Comparison of ENCODE assay signal across 17 cellular contexts in genomic region chr11:75771646-75772410, GRCh38. TPM values are rescaled to one million over a fixed set of nuclear protein-coding genes. Genes with fewer than 3 reads are reported as not detected.
A peak's percentile ranks its signal among the peaks of the same experiment; 100 is the strongest.
DNase-seq lines count a peak whose midpoint lies in the region; ATAC-seq and TF ChIP-seq lines count a peak whose summit lies in the region.
"Had no signal": no experiment of that assay in that cellular context is flagged by ENCODE, and none has a peak within 500 bp of the region (broad histone marks: within the 10 kb centered on the region; RNA-seq: fewer than 3 reads in every experiment).

No MANE protein-coding gene starts in this region.

- H3K36me3 ChIP-seq in MG63: no peaks in the 10 kb centered on the region
- no peaks in the 10 kb centered on the region for H3K36me3 ChIP-seq in brain microvascular endothelial cell (replicated peaks)
- H3K36me3 ChIP-seq in naive thymus-derived CD4-positive, alpha-beta T cell (ENCODE audit: control insufficient read depth in 2 of 3, insufficient read depth in 3 of 3, low read length in 3 of 3): no peaks in the 10 kb centered on the region
- no peaks in the 10 kb centered on the region for H3K36me3 ChIP-seq in smooth muscle cell (ENCODE audit: low read depth)

- peaks cover 7 to 23% (median 14%) of the 10 kb centered on the region in 5 donors for H3K27me3 Mint-ChIP-seq in naive thymus-derived CD4-positive, alpha-beta T cell

- peak; percentile 67 for ATAC-seq in naive thymus-derived CD4-positive, alpha-beta T cell
- no peak for ATAC-seq in HG03342 (IDR thresholded peaks at IDR 0.05; ENCODE audit: unreplicated experiment)
- ATAC-seq: GM23338, Panc1 had no signal

- POLR2A ChIA-PET in naive thymus-derived CD4-positive, alpha-beta T cell (lab: Charles Lee): interaction anchor here (0.7 kb wide), 1 partner anchor 1371 kb away, joined by 3 read pairs; no protein-coding TSS in a partner anchor

- no peak overlapping the region for H3K9ac ChIP-seq in smooth muscle cell (ENCODE audit: low read depth)

- CTCF ChIA-PET in naive thymus-derived CD4-positive, alpha-beta T cell (lab: Charles Lee): no interaction called here

- no peak overlapping the region for H3K4me2 ChIP-seq in smooth muscle cell
- H3K4me2 ChIP-seq: GM23338 had no signal

- peaks cover 5 to 7% of the 10 kb centered on the region in 2 donors for H3K4me1 ChIP-seq in naive thymus-derived CD4-positive, alpha-beta T cell (ENCODE audit: control insufficient read depth in 2 of 2, insufficient read depth in 2 of 2, low read length in 2 of 2)
- peaks cover 8% of the 10 kb centered on the region for H3K4me1 ChIP-seq in smooth muscle cell (ENCODE audit: low read depth)

- DNase-seq in AG10803 (ENCODE audit: low read depth): peak; percentile 87
- DNase-seq in MG63: peak; percentile 11
- DNase-seq in brain microvascular endothelial cell: peak; percentile 16
- no peak for DNase-seq in naive thymus-derived CD4-positive, alpha-beta T cell
- DNase-seq in smooth muscle cell (lab: John Stamatoyannopoulos, UW; ENCODE audit: unreplicated experiment): no peak
- no peak for DNase-seq in effector CD8-positive, alpha-beta T cell (lab: John Stamatoyannopoulos, UW)
- DNase-seq in kidney glomerular epithelial cell (lab: John Stamatoyannopoulos, UW): no peak
- DNase-seq: activated CD4-positive, alpha-beta T cell treated with anti-CD3 and anti-CD28 coated beads for 1 hour; activated naive CD4-positive, alpha-beta T cell treated with anti-CD3 and anti-CD28 coated beads, Interleukin-2, amount 10 ng/mL, durations not matched to agents 7 days and 5 days; mesendoderm; NCI-H1105 treated with DMSO at 0.1 percent for 48 hours had no signal

- no peak for TF ChIP-seq CTCF in AG10803 (conservative IDR thresholded peaks at IDR 0.05; ENCODE audit: low read length)
- no peak for TF ChIP-seq CTCF in brain microvascular endothelial cell (IDR thresholded peaks at IDR 0.05; ENCODE audit: low read depth, low read length, missing control alignments)
- no peak for TF ChIP-seq CTCF in smooth muscle cell (IDR thresholded peaks at IDR 0.05; ENCODE audit: borderline replicate concordance, insufficient read depth, poor library complexity, severe bottlenecking)

- H3K4me3 ChIP-seq in AG10803 (ENCODE audit: low read length) (no peak overlapping the region), MG63 (no peak overlapping the region), brain microvascular endothelial cell (ENCODE audit: low read depth, low read length) (no peak overlapping the region), smooth muscle cell (no peak overlapping the region)
- H3K4me3 ChIP-seq in naive thymus-derived CD4-positive, alpha-beta T cell (ENCODE audit: low read length): no peak overlapping the region
- H3K4me3 ChIP-seq: GM23338 had no signal

- no peaks in the 10 kb centered on the region for H3F3A ChIP-seq in smooth muscle cell (ENCODE audit: low read depth)

- H2AFZ ChIP-seq in smooth muscle cell (ENCODE audit: low read depth): no peak overlapping the region
- H2AFZ ChIP-seq: GM23338 had no signal

- peaks cover 13 to 28% (median 17%) of the 10 kb centered on the region in 7 donors for H3K4me1 Mint-ChIP-seq in naive thymus-derived CD4-positive, alpha-beta T cell

- H3K36me3 Mint-ChIP-seq in naive thymus-derived CD4-positive, alpha-beta T cell: no peaks in the 10 kb centered on the region
- H3K36me3 Mint-ChIP-seq: activated naive CD4-positive, alpha-beta T cell treated with anti-CD3 and anti-CD28 coated beads, Interleukin-2, amount 10 ng/mL, durations not matched to agents 7 days and 5 days had no signal

- H4K20me1 ChIP-seq in smooth muscle cell (ENCODE audit: low read depth): no peaks in the 10 kb centered on the region

- H3K27ac ChIP-seq in brain microvascular endothelial cell: no peak overlapping the region
- no peak overlapping the region for H3K27ac ChIP-seq in naive thymus-derived CD4-positive, alpha-beta T cell (ENCODE audit: low read depth, low read length)
- no peak overlapping the region for H3K27ac ChIP-seq in smooth muscle cell (ENCODE audit: low read depth)

- H3K9me3 ChIP-seq in MG63 (no peaks in the 10 kb centered on the region), smooth muscle cell (replicated peaks; ENCODE audit: low read depth) (no peaks in the 10 kb centered on the region)
- no peaks in the 10 kb centered on the region for H3K9me3 ChIP-seq in naive thymus-derived CD4-positive, alpha-beta T cell (ENCODE audit: control insufficient read depth in 2 of 3, low read length in 3 of 3)
- H3K9me3 ChIP-seq: Caco-2 had no signal

- in situ Hi-C loops in brain microvascular endothelial cell (cut with HindIII; ENCODE audit: low pct_ligation_motif_present, low sequenced_read_pairs): no loop called here

- peak overlapping the region in 1 of 10 donors; percentile 51 for H3K4me3 Mint-ChIP-seq in naive thymus-derived CD4-positive, alpha-beta T cell
- H3K4me3 Mint-ChIP-seq: activated naive CD4-positive, alpha-beta T cell treated with anti-CD3 and anti-CD28 coated beads, Interleukin-2, amount 10 ng/mL, durations not matched to agents 7 days and 5 days; GM23338; stimulated activated naive CD8-positive, alpha-beta T cell treated with anti-CD3 and anti-CD28 coated beads, Interleukin-15, Interleukin-2, amounts not matched to agents 100 ng/mL and 50 ng/mL, for 24 hours had no signal

- H3K27me3 ChIP-seq in MG63 (peaks cover 14% of the 10 kb centered on the region), brain microvascular endothelial cell (replicated peaks) (peaks cover 19% of the 10 kb centered on the region), smooth muscle cell (ENCODE audit: low read depth) (peaks cover 39% of the 10 kb centered on the region)
- peaks cover 0 to 4% of the 10 kb centered on the region in 2 donors for H3K27me3 ChIP-seq in naive thymus-derived CD4-positive, alpha-beta T cell (ENCODE audit: control insufficient read depth in 2 of 2, insufficient read depth in 2 of 2, low read length in 2 of 2)

- H3K27ac Mint-ChIP-seq in naive thymus-derived CD4-positive, alpha-beta T cell: peak overlapping the region in 1 of 9 donors; percentile 39
- H3K27ac Mint-ChIP-seq: activated naive CD4-positive, alpha-beta T cell treated with anti-CD3 and anti-CD28 coated beads, Interleukin-2, amount 10 ng/mL, durations not matched to agents 7 days and 5 days; GM23338; stimulated activated naive CD8-positive, alpha-beta T cell treated with anti-CD3 and anti-CD28 coated beads, Interleukin-15, Interleukin-2, amounts not matched to agents 100 ng/mL and 50 ng/mL, for 24 hours had no signal

- WGBS in smooth muscle cell (ENCODE audit: low lambda C conversion rate): 72% methylated on average over 6 of the region's 6 CpGs

- no peaks in the 10 kb centered on the region for H3K9me3 Mint-ChIP-seq in naive thymus-derived CD4-positive, alpha-beta T cell
- H3K9me3 Mint-ChIP-seq: activated naive CD4-positive, alpha-beta T cell treated with anti-CD3 and anti-CD28 coated beads, Interleukin-2, amount 10 ng/mL, durations not matched to agents 7 days and 5 days; stimulated activated naive CD8-positive, alpha-beta T cell treated with anti-CD3 and anti-CD28 coated beads, Interleukin-15, Interleukin-2, amounts not matched to agents 100 ng/mL and 50 ng/mL, for 24 hours had no signal

- intact Hi-C loops in naive thymus-derived CD4-positive, alpha-beta T cell (cut with micrococcal nuclease): no loop called here

- no peaks in the 10 kb centered on the region for H3K79me2 ChIP-seq in smooth muscle cell (ENCODE audit: low read depth)

RNA-seq across cellular contexts. Expression of gene DGAT2, which starts 3.2 kb away (rescaled TPM):
- total RNA-seq in MG63 (2014; rRNA removed; shearing (Covaris generic); ENCODE audit: low replicate concordance): 8.6 and 10.3 TPM in 2 replicates
- 1 to 10 TPM in 3 of 5 experiments, under 1 TPM in 2; 0.32 to 8.5 (median 1.4) TPM for total RNA-seq in naive thymus-derived CD4-positive, alpha-beta T cell
- polyA plus RNA-seq in naive thymus-derived CD4-positive, alpha-beta T cell: under 1 TPM; 0.30 to 0.58 TPM
- 3.5 and 3.7 TPM in 2 replicates for total RNA-seq in smooth muscle cell
- polyA plus RNA-seq in smooth muscle cell: 1.5 and 1.8 TPM in 2 replicates

RNA-seq across cellular contexts. Expression of gene UVRAG, which starts 43.2 kb away (rescaled TPM):
- 6.9 and 14.5 TPM in 2 replicates for total RNA-seq in MG63 (2014; rRNA removed; shearing (Covaris generic); ENCODE audit: low replicate concordance)
- 10 to 100 TPM; 24.0 to 46.1 (median 25.4) TPM for total RNA-seq in naive thymus-derived CD4-positive, alpha-beta T cell
- polyA plus RNA-seq in naive thymus-derived CD4-positive, alpha-beta T cell: 10 to 100 TPM; 12.3 to 14.7 TPM
- 20.2 and 22.6 TPM in 2 replicates for total RNA-seq in smooth muscle cell
- 12.9 and 18.1 TPM in 2 replicates for polyA plus RNA-seq in smooth muscle cell

RNA-seq across cellular contexts. Expression of gene MOGAT2, which starts 54.2 kb away (rescaled TPM):
- not detected in 2 replicates for total RNA-seq in MG63 (2014; rRNA removed; shearing (Covaris generic); ENCODE audit: low replicate concordance)
- total RNA-seq in naive thymus-derived CD4-positive, alpha-beta T cell: not detected
- not detected for polyA plus RNA-seq in naive thymus-derived CD4-positive, alpha-beta T cell
- not detected in 2 replicates for total RNA-seq in smooth muscle cell
- not detected in 2 replicates for polyA plus RNA-seq in smooth muscle cell
- total RNA-seq: epithelial cell of proximal tubule, GM23338 had no signal
- polyA plus RNA-seq: GM23338 had no signal

Comparison
In these comparisons a context has a peak if more than half of its experiments do, and no peak if none do; other contexts are left out.
1. DNase-seq: peak in AG10803 (single experiment), MG63 (single experiment) and brain microvascular endothelial cell (single experiment); none in naive thymus-derived CD4-positive, alpha-beta T cell (0 of 9), smooth muscle cell (single experiment), effector CD8-positive, alpha-beta T cell (single experiment) and kidney glomerular epithelial cell (single experiment).